Comparison of ENCODE assay signal across 23 cellular contexts in the genomic region with DNA sequence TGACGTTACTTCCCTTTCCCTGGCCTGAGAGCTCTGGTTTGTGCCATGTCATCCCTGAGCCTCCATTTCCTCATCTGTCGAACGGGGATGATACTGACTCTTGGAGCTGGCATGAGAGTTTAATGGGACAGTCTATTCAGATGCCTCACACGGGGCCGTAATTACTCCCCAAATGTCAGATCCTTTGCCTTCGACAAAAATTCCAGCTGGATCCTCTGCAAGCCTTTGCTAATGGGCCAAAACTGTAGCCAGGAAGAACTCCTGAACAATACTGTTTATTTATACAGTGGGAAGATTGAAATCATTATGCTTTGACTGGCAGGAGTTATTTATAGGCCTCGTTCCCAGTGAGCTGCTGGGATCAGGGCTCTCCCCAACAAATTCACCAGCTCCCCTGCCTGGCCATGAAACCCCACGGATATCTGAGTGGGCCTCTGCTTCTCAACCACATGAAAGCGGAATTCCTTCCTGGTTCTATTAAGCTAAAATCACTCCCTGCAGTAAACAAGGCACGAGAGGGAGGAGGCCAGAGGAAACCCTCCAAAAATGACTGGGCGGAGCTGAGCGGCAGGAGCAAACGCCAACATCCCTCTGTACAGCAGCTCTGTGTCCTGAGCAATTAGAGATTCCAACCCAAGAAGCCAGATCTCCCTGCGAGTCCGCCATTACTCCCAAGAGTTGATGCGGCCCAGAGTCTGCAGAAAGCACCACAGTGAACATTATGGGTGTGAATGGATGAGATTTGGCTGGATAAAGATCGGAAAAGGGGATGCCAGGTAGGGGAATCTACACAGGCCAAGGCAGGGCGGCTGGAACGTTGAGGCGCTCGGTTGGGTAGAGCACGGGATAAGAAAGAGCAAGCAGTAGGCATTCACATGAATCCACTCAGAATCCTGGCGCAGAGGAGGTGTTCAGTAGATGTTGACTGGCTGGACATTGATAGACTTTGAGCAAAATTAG.
DNase-seq lines count a peak whose midpoint lies in the region; ATAC-seq and TF ChIP-seq lines count a peak whose summit lies in the region.
"Had no signal": no experiment of that assay in that cellular context is flagged by ENCODE, and none has a peak within 500 bp of the region (broad histone marks: within the 10 kb centered on the region; RNA-seq: fewer than 3 reads in every experiment).

No MANE protein-coding gene starts in this region.

- H2AFZ ChIP-seq in Karpas-422 (ENCODE audit: low read length): no peak overlapping the region

- WGBS in right cardiac atrium: 50% methylated on average over 23 of the region's 23 CpGs

- H3K9me3 ChIP-seq in right cardiac atrium (ENCODE audit: control insufficient read depth, low read length) (no peaks in the 10 kb centered on the region), vagina (no peaks in the 10 kb centered on the region), Karpas-422 (ENCODE audit: low read length) (no peaks in the 10 kb centered on the region; the same call in 1 of the 2 replicates), BE2C (no peaks in the 10 kb centered on the region)
- H3K9me3 ChIP-seq: A549, neutrophil had no signal

- POLR2A ChIA-PET in activated naive CD8-positive, alpha-beta T cell treated with anti-CD3 and anti-CD28 coated beads, Interleukin-2, amount 10 ng/mL, durations not matched to agents 7 days and 5 days (lab: Charles Lee): no interaction called here
- POLR2A ChIA-PET in naive thymus-derived CD8-positive, alpha-beta T cell (lab: Charles Lee): no interaction called here

- intact Hi-C loops in right cardiac atrium (cut with DNase I): no loop called here
- intact Hi-C loops in vagina (cut with DNase I): no loop called here

- peak overlapping the region; percentile 10 for H3K27ac Mint-ChIP-seq in activated naive CD8-positive, alpha-beta T cell treated with anti-CD3 and anti-CD28 coated beads, Interleukin-2, amount 10 ng/mL, durations not matched to agents 7 days and 5 days
- H3K27ac Mint-ChIP-seq in activated naive CD8-positive, alpha-beta T cell treated with anti-CD3 and anti-CD28 coated beads, Interleukin-2, amount 50 U/mL, for 24 hours: no peak overlapping the region
- H3K27ac Mint-ChIP-seq in naive thymus-derived CD8-positive, alpha-beta T cell: peak overlapping the region in 2 of 10 donors; percentile 22 to 54
- H3K27ac Mint-ChIP-seq: activated CD4-positive, alpha-beta memory T cell treated with anti-CD3 and anti-CD28 coated beads, Interleukin-2, amount 10 ng/mL, durations not matched to agents 7 days and 5 days; CD8-positive, alpha-beta memory T cell had no signal

- no peaks in the 10 kb centered on the region for H3K36me3 ChIP-seq in vagina
- no peaks in the 10 kb centered on the region for H3K36me3 ChIP-seq in Karpas-422 (ENCODE audit: insufficient read depth, low read length)
- H3K36me3 ChIP-seq in BE2C: no peaks in the 10 kb centered on the region
- H3K36me3 ChIP-seq: neutrophil had no signal

- H3K27ac ChIP-seq in right cardiac atrium (ENCODE audit: low read length): no peak overlapping the region
- H3K27ac ChIP-seq in vagina: peak overlapping the region; percentile 61
- no peak overlapping the region for H3K27ac ChIP-seq in Karpas-422 (ENCODE audit: low read length)
- H3K27ac ChIP-seq: A549, neutrophil, RWPE1 had no signal

- no peak overlapping the region for H3K9ac ChIP-seq in Karpas-422 (ENCODE audit: low read length)

- H3K27me3 Mint-ChIP-seq in activated naive CD8-positive, alpha-beta T cell treated with anti-CD3 and anti-CD28 coated beads, Interleukin-2, amount 10 ng/mL, durations not matched to agents 7 days and 5 days: peaks cover 3% of the 10 kb centered on the region
- no peaks in the 10 kb centered on the region for H3K27me3 Mint-ChIP-seq in activated naive CD8-positive, alpha-beta T cell treated with anti-CD3 and anti-CD28 coated beads, Interleukin-2, amount 50 U/mL, for 24 hours
- H3K27me3 Mint-ChIP-seq in naive thymus-derived CD8-positive, alpha-beta T cell: no peaks in the 10 kb centered on the region
- H3K27me3 Mint-ChIP-seq: activated CD4-positive, alpha-beta memory T cell treated with anti-CD3 and anti-CD28 coated beads, Interleukin-2, amount 10 ng/mL, durations not matched to agents 7 days and 5 days had no signal

- H3K4me3 ChIP-seq in right cardiac atrium (ENCODE audit: low read length): no peak overlapping the region
- no peak overlapping the region for H3K4me3 ChIP-seq in vagina
- no peak overlapping the region for H3K4me3 ChIP-seq in Karpas-422 (ENCODE audit: low read length)
- no peak overlapping the region for H3K4me3 ChIP-seq in BE2C (ENCODE audit: low read depth, low read length)
- H3K4me3 ChIP-seq: A549 had no signal

- no peak overlapping the region for H3K4me2 ChIP-seq in Karpas-422 (ENCODE audit: low read depth, low read length, poor library complexity, severe bottlenecking)
- H3K4me2 ChIP-seq: A549 had no signal

- H3K36me3 Mint-ChIP-seq in activated naive CD8-positive, alpha-beta T cell treated with anti-CD3 and anti-CD28 coated beads, Interleukin-2, amount 10 ng/mL, durations not matched to agents 7 days and 5 days: no peaks in the 10 kb centered on the region
- no peaks in the 10 kb centered on the region for H3K36me3 Mint-ChIP-seq in activated naive CD8-positive, alpha-beta T cell treated with anti-CD3 and anti-CD28 coated beads, Interleukin-2, amount 50 U/mL, for 24 hours (ENCODE audit: low read depth)
- H3K36me3 Mint-ChIP-seq in naive thymus-derived CD8-positive, alpha-beta T cell: no peaks in the 10 kb centered on the region

- DNase-seq in activated naive CD8-positive, alpha-beta T cell treated with anti-CD3 and anti-CD28 coated beads, Interleukin-2, amount 10 ng/mL, durations not matched to agents 7 days and 5 days: no peak
- DNase-seq in activated naive CD8-positive, alpha-beta T cell treated with anti-CD3 and anti-CD28 coated beads, Interleukin-2, amount 50 U/mL, for 24 hours: no peak
- DNase-seq in cerebellum (ENCODE audit: low spot score) (peak; percentile 29), right cardiac atrium (peak in 1 of 3 donors; percentile 76), vagina (ENCODE audit: extremely low spot score in 2 of 2) (no peak), Karpas-422 (no peak), BE2C (no peak)
- no peak for DNase-seq in naive thymus-derived CD8-positive, alpha-beta T cell
- DNase-seq: activated CD4-positive, alpha-beta memory T cell treated with anti-CD3 and anti-CD28 coated beads, Interleukin-2, amount 10 ng/mL, durations not matched to agents 7 days and 5 days; activated naive CD4-positive, alpha-beta T cell; activated T-cell treated with anti-CD3 and anti-CD28 coated beads, Interleukin-2, amount 50 U/mL, for 1 hour; amygdala; CD8-positive, alpha-beta memory T cell; IMR-90; NCI-H1417; NCI-H2081 treated with DMSO at 0.1 percent for 48 hours; NCI-H774; small intestine; stimulated activated CD4-positive, alpha-beta T cell treated with anti-CD3 and anti-CD28 coated beads, Interleukin-2, amount 100 ng/mL, for 24 hours had no signal

- H4K20me1 ChIP-seq in Karpas-422 (ENCODE audit: insufficient read depth, low read depth, low read length): no peaks in the 10 kb centered on the region

- TF ChIP-seq CTCF in vagina (IDR thresholded peaks at IDR 0.05) (no peak), BE2C (IDR thresholded peaks at IDR 0.05; ENCODE audit: low read depth, low read length) (no peak)

- no peaks in the 10 kb centered on the region for H3K9me2 ChIP-seq in Karpas-422 (replicated peaks; ENCODE audit: insufficient read depth, low read length)

- H3K79me2 ChIP-seq in Karpas-422 (ENCODE audit: low read length): no peaks in the 10 kb centered on the region

- no peak for TF ChIP-seq POLR2A in vagina (IDR thresholded peaks at IDR 0.05)

- ATAC-seq in activated naive CD8-positive, alpha-beta T cell treated with anti-CD3 and anti-CD28 coated beads, Interleukin-2, amount 10 ng/mL, durations not matched to agents 7 days and 5 days (ENCODE audit: low read depth): no peak
- ATAC-seq in activated naive CD8-positive, alpha-beta T cell treated with anti-CD3 and anti-CD28 coated beads, Interleukin-2, amount 50 U/mL, for 24 hours: no peak
- peak; percentile 71 to 85 for ATAC-seq in right cardiac atrium
- no peak for ATAC-seq in naive thymus-derived CD8-positive, alpha-beta T cell
- ATAC-seq: A549, HCT116 had no signal

- peaks cover 4% of the 10 kb centered on the region for H3K4me1 ChIP-seq in right cardiac atrium (ENCODE audit: control insufficient read depth, insufficient read depth, low read length)
- peaks cover 33% of the 10 kb centered on the region for H3K4me1 ChIP-seq in vagina
- H3K4me1 ChIP-seq in Karpas-422 (ENCODE audit: low read length): no peaks in the 10 kb centered on the region
- no peaks in the 10 kb centered on the region for H3K4me1 ChIP-seq in BE2C

- H3K9me3 Mint-ChIP-seq in activated naive CD8-positive, alpha-beta T cell treated with anti-CD3 and anti-CD28 coated beads, Interleukin-2, amount 10 ng/mL, durations not matched to agents 7 days and 5 days: no peaks in the 10 kb centered on the region
- no peaks in the 10 kb centered on the region for H3K9me3 Mint-ChIP-seq in activated naive CD8-positive, alpha-beta T cell treated with anti-CD3 and anti-CD28 coated beads, Interleukin-2, amount 50 U/mL, for 24 hours
- H3K9me3 Mint-ChIP-seq in naive thymus-derived CD8-positive, alpha-beta T cell: no peaks in the 10 kb centered on the region
- H3K9me3 Mint-ChIP-seq: activated CD4-positive, alpha-beta memory T cell treated with anti-CD3 and anti-CD28 coated beads, Interleukin-2, amount 10 ng/mL, durations not matched to agents 7 days and 5 days; CD8-positive, alpha-beta memory T cell had no signal

- H3K4me1 Mint-ChIP-seq in activated naive CD8-positive, alpha-beta T cell treated with anti-CD3 and anti-CD28 coated beads, Interleukin-2, amount 10 ng/mL, durations not matched to agents 7 days and 5 days: peaks cover 7% of the 10 kb centered on the region
- H3K4me1 Mint-ChIP-seq in activated naive CD8-positive, alpha-beta T cell treated with anti-CD3 and anti-CD28 coated beads, Interleukin-2, amount 50 U/mL, for 24 hours: peaks cover 17% of the 10 kb centered on the region
- H3K4me1 Mint-ChIP-seq in naive thymus-derived CD8-positive, alpha-beta T cell: peaks cover 20 to 32% (median 27%) of the 10 kb centered on the region in 4 donors

- H3K27me3 ChIP-seq in right cardiac atrium (ENCODE audit: control insufficient read depth, insufficient read depth) (no peaks in the 10 kb centered on the region), vagina (no peaks in the 10 kb centered on the region), Karpas-422 (ENCODE audit: low read length) (no peaks in the 10 kb centered on the region), BE2C (no peaks in the 10 kb centered on the region)

- no peak overlapping the region for H3K4me3 Mint-ChIP-seq in activated naive CD8-positive, alpha-beta T cell treated with anti-CD3 and anti-CD28 coated beads, Interleukin-2, amount 10 ng/mL, durations not matched to agents 7 days and 5 days
- H3K4me3 Mint-ChIP-seq in activated naive CD8-positive, alpha-beta T cell treated with anti-CD3 and anti-CD28 coated beads, Interleukin-2, amount 50 U/mL, for 24 hours: no peak overlapping the region
- no peak overlapping the region for H3K4me3 Mint-ChIP-seq in naive thymus-derived CD8-positive, alpha-beta T cell
- H3K4me3 Mint-ChIP-seq: activated CD4-positive, alpha-beta memory T cell treated with anti-CD3 and anti-CD28 coated beads, Interleukin-2, amount 10 ng/mL, durations not matched to agents 7 days and 5 days; CD8-positive, alpha-beta memory T cell had no signal

Comparison
In these comparisons a context has a peak if more than half of its experiments do, and no peak if none do; other contexts are left out.
1. ATAC-seq: peak in right cardiac atrium (2 of 2); none in activated naive CD8-positive, alpha-beta T cell treated with anti-CD3 and anti-CD28 coated beads, Interleukin-2, amount 10 ng/mL, durations not matched to agents 7 days and 5 days (single experiment), activated naive CD8-positive, alpha-beta T cell treated with anti-CD3 and anti-CD28 coated beads, Interleukin-2, amount 50 U/mL, for 24 hours (single experiment) and naive thymus-derived CD8-positive, alpha-beta T cell (0 of 2).